Comparison of ENCODE assay signal across 26 cellular contexts in the genomic region with DNA sequence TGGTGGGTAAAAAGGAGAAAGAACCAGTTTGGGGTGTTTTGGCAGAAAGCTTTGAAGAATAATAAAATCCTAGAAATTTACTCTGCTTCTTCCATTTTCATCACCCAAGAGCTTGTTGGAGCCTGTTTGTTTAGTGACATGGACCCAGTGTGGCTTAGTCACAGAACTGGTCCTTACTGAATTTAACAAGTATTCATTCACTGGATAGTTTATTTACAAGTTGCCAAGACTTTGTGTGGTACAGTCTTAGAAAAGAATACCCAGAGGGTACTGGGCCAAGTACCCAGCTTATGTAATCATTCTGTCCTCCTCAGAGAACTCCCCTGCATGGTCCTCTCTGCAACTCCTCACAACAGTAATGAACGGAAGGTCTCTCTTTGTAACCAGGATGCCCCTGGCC. TPM values are rescaled to one million over a fixed set of nuclear protein-coding genes. Genes with fewer than 3 reads are reported as not detected.
DNase-seq lines count a peak whose midpoint lies in the region; ATAC-seq and TF ChIP-seq lines count a peak whose summit lies in the region.
"Had no signal": no experiment of that assay in that cellular context is flagged by ENCODE, and none has a peak within 500 bp of the region (broad histone marks: within the 10 kb centered on the region; RNA-seq: fewer than 3 reads in every experiment).

No MANE protein-coding gene starts in this region.

- H3K4me2 ChIP-seq in smooth muscle cell (no peak overlapping the region), GM23338 (no peak overlapping the region)
- H3K4me2 ChIP-seq: hepatocyte, KMS-11 had no signal

- H3K27ac ChIP-seq in smooth muscle cell (ENCODE audit: low read depth), result peak overlapping the region; percentile 16
- no peak overlapping the region for H3K27ac ChIP-seq in GM23338 (ENCODE audit: low read depth)
- H3K27ac ChIP-seq: hepatocyte, KMS-11, left ventricle myocardium inferior, right lobe of liver, stomach, tibial artery had no signal

- H2AFZ ChIP-seq in smooth muscle cell (ENCODE audit: low read depth) (no peak overlapping the region), GM23338 (no peak overlapping the region)
- H2AFZ ChIP-seq: hepatocyte had no signal

- H3K27me3 Mint-ChIP-seq in central memory CD8-positive, alpha-beta T cell, result no peaks in the 10 kb centered on the region
- peaks cover 0 to 2% (median 0%) of the 10 kb centered on the region in 3 donors for H3K27me3 Mint-ChIP-seq in immature natural killer cell (ENCODE audit: low read depth in 3 of 3)
- H3K27me3 Mint-ChIP-seq in GM23338 (ENCODE audit: insufficient read depth, low read depth, poor library complexity), result no peaks in the 10 kb centered on the region
- H3K27me3 Mint-ChIP-seq: activated T-cell treated with anti-CD3 and anti-CD28 coated beads, Interleukin-2, amount 50 U/mL, for 24 hours; CD4-positive, CD25-positive, alpha-beta regulatory T cell; natural killer cell treated with Interleukin-12 subunit alpha and Interleukin-12 subunit beta and Interleukin-15 and Interleukin-18, amount 100 ng/mL, for 72 hours had no signal

- H3K9ac ChIP-seq in smooth muscle cell (ENCODE audit: low read depth), result no peak overlapping the region
- H3K9ac ChIP-seq: KMS-11 had no signal

- no peaks in the 10 kb centered on the region for H3K9me2 ChIP-seq in GM23338 (ENCODE audit: insufficient read depth)

- H3K79me2 ChIP-seq in smooth muscle cell (ENCODE audit: low read depth), result peaks cover 29% of the 10 kb centered on the region
- peaks cover 57% of the 10 kb centered on the region for H3K79me2 ChIP-seq in GM23338 (replicated peaks; ENCODE audit: insufficient read depth)

- peaks cover 5% of the 10 kb centered on the region for H3K9me3 ChIP-seq in MG63
- no peaks in the 10 kb centered on the region for H3K9me3 ChIP-seq in smooth muscle cell (replicated peaks; ENCODE audit: low read depth)
- H3K9me3 ChIP-seq: left ventricle myocardium inferior, right lobe of liver, stomach, tibial artery had no signal

- no peak for ATAC-seq in central memory CD8-positive, alpha-beta T cell (replicated peaks; ENCODE audit: extremely low read depth, poor library complexity, severe bottlenecking)
- ATAC-seq in GM23338 (no peak), GM18517 (IDR thresholded peaks at IDR 0.05; ENCODE audit: unreplicated experiment) (no peak)
- ATAC-seq: natural killer cell treated with Interleukin-12 subunit alpha and Interleukin-12 subunit beta and Interleukin-15 and Interleukin-18, amount 100 ng/mL, for 72 hours; Panc1; right lobe of liver had no signal

- H3K4me1 ChIP-seq in smooth muscle cell (ENCODE audit: low read depth), result peaks cover 12% of the 10 kb centered on the region
- peaks cover 11% of the 10 kb centered on the region; the same call in 1 of the 2 replicates for H3K4me1 ChIP-seq in GM23338 (ENCODE audit: insufficient read depth)

- peak overlapping the region; percentile 27 for H3K27ac Mint-ChIP-seq in central memory CD8-positive, alpha-beta T cell (ENCODE audit: low read depth)
- peak overlapping the region in 4 of 6 donors; percentile 21 to 51 (median 34) for H3K27ac Mint-ChIP-seq in immature natural killer cell
- no peak overlapping the region for H3K27ac Mint-ChIP-seq in GM23338

- WGBS in smooth muscle cell (ENCODE audit: low lambda C conversion rate), result 92% methylated on average over 1 of the region's 1 CpG

- DNase-seq in MG63 (peak; percentile 32), immature natural killer cell (no peak), smooth muscle cell (lab: John Stamatoyannopoulos, UW; ENCODE audit: unreplicated experiment) (no peak), GM23338 (ENCODE audit: low spot score) (no peak), H4 (ENCODE audit: low spot score) (no peak)
- DNase-seq in central memory CD8-positive, alpha-beta T cell (ENCODE audit: low spot score in 2 of 2), result no peak
- DNase-seq: activated T-cell treated with anti-CD3 and anti-CD28 coated beads, Interleukin-2, amount 50 U/mL, for 24 hours; CD4-positive, CD25-positive, alpha-beta regulatory T cell; EL; foreskin melanocyte; left ventricle myocardium inferior; NCI-H1694; NCI-H2171 treated with DMSO at 0.1 percent for 48 hours; NCI-H524; NK-92 treated with Interleukin-12 subunit alpha and Interleukin-12 subunit beta, amount 100 ng/mL, for 24 hours; right lobe of liver; SIG-M5; stimulated activated CD4-positive, alpha-beta T cell treated with anti-CD3 and anti-CD28 coated beads, Interleukin-15, amount 100 ng/mL, for 24 hours; stomach; SW 1271; tibial artery had no signal

- H3K4me1 Mint-ChIP-seq in central memory CD8-positive, alpha-beta T cell, result peaks cover 42% of the 10 kb centered on the region
- peaks cover 33 to 48% of the 10 kb centered on the region in 2 donors for H3K4me1 Mint-ChIP-seq in immature natural killer cell
- H3K4me1 Mint-ChIP-seq in GM23338, result peaks cover 15% of the 10 kb centered on the region; the same call in 2 of the 3 replicates

- peaks cover 7% of the 10 kb centered on the region for H3K9me3 Mint-ChIP-seq in central memory CD8-positive, alpha-beta T cell
- H3K9me3 Mint-ChIP-seq in immature natural killer cell (no peaks in the 10 kb centered on the region), GM23338 (no peaks in the 10 kb centered on the region)
- H3K9me3 Mint-ChIP-seq: natural killer cell treated with Interleukin-12 subunit alpha and Interleukin-12 subunit beta and Interleukin-15 and Interleukin-18, amount 100 ng/mL, for 72 hours had no signal

- H3F3A ChIP-seq in smooth muscle cell (ENCODE audit: low read depth), result peaks cover 4% of the 10 kb centered on the region
- H3F3A ChIP-seq in GM23338 (replicated peaks; ENCODE audit: low read depth), result no peaks in the 10 kb centered on the region

- H3K36me3 ChIP-seq in MG63, result peaks cover 14% of the 10 kb centered on the region
- no peaks in the 10 kb centered on the region for H3K36me3 ChIP-seq in smooth muscle cell (ENCODE audit: low read depth)
- H3K36me3 ChIP-seq in GM23338 (ENCODE audit: insufficient read depth), result no peaks in the 10 kb centered on the region

- peaks cover 15% of the 10 kb centered on the region for H3K36me3 Mint-ChIP-seq in central memory CD8-positive, alpha-beta T cell (ENCODE audit: insufficient read depth)
- H3K36me3 Mint-ChIP-seq in immature natural killer cell, result peaks cover 17 to 24% (median 17%) of the 10 kb centered on the region in 3 donors
- peaks cover 19% of the 10 kb centered on the region for H3K36me3 Mint-ChIP-seq in GM23338 (ENCODE audit: low read depth)

- H3K27me3 ChIP-seq in MG63, result no peaks in the 10 kb centered on the region
- H3K27me3 ChIP-seq in smooth muscle cell (ENCODE audit: low read depth), result no peaks in the 10 kb centered on the region
- no peaks in the 10 kb centered on the region for H3K27me3 ChIP-seq in GM23338 (ENCODE audit: insufficient read depth)
- H3K27me3 ChIP-seq: hepatocyte, right lobe of liver, stomach, tibial artery had no signal

- TF ChIP-seq CTCF in smooth muscle cell (IDR thresholded peaks at IDR 0.05; ENCODE audit: borderline replicate concordance, insufficient read depth, poor library complexity, severe bottlenecking), result no peak
- no peak for TF ChIP-seq CTCF in GM23338 (conservative IDR thresholded peaks at IDR 0.05; ENCODE audit: low read depth in 2 of 2)

- H3K4me3 Mint-ChIP-seq in central memory CD8-positive, alpha-beta T cell, result no peak overlapping the region
- no peak overlapping the region for H3K4me3 Mint-ChIP-seq in immature natural killer cell
- no peak overlapping the region for H3K4me3 Mint-ChIP-seq in GM23338
- H3K4me3 Mint-ChIP-seq: activated T-cell treated with anti-CD3 and anti-CD28 coated beads, Interleukin-2, amount 50 U/mL, for 24 hours had no signal

- no peak overlapping the region for H3K4me3 ChIP-seq in MG63
- H3K4me3 ChIP-seq in smooth muscle cell, result no peak overlapping the region
- no peak overlapping the region for H3K4me3 ChIP-seq in GM23338
- H3K4me3 ChIP-seq: hepatocyte, left ventricle myocardium inferior, right lobe of liver, stomach, tibial artery had no signal

- H4K20me1 ChIP-seq in smooth muscle cell (ENCODE audit: low read depth) (peaks cover 56% of the 10 kb centered on the region), GM23338 (replicated peaks; ENCODE audit: insufficient read depth) (peaks cover 17% of the 10 kb centered on the region; the same call in 1 of the 2 replicates)

TF ChIP-seq in GM23338, 12 proteins besides CTCF, POLR2A, EP300 and RAD21 (continues in another document):
- TF ChIP-seq, protein P1, sequence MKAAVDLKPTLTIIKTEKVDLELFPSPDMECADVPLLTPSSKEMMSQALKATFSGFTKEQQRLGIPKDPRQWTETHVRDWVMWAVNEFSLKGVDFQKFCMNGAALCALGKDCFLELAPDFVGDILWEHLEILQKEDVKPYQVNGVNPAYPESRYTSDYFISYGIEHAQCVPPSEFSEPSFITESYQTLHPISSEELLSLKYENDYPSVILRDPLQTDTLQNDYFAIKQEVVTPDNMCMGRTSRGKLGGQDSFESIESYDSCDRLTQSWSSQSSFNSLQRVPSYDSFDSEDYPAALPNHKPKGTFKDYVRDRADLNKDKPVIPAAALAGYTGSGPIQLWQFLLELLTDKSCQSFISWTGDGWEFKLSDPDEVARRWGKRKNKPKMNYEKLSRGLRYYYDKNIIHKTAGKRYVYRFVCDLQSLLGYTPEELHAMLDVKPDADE (IDR thresholded peaks at IDR 0.05), result no peak

RNA-seq across cellular contexts. Expression of a gene that starts 16.3 kb away (rescaled TPM):
- 62.7 and 73.9 TPM in 2 replicates for total RNA-seq in MG63 (2014; rRNA removed; shearing (Covaris generic); ENCODE audit: low replicate concordance)
- polyA plus RNA-seq in immature natural killer cell (10 to 100 TPM; 21.7 to 30.1 (median 22.3) TPM), smooth muscle cell (46.6 and 52.7 TPM in 2 replicates), GM23338 (2016; fragmentation: Nextera tagmentation; extraction: Ambion mirVana) (49.4 and 50.8 TPM in 2 replicates)
- total RNA-seq in smooth muscle cell, result 25.1 and 43.9 TPM in 2 replicates
- total RNA-seq in GM23338 (2014; rRNA removed; shearing (Covaris generic)), result 25.9 and 37.5 TPM in 2 replicates
- 11.1 and 14.0 TPM in 2 replicates for total RNA-seq in H4 (2014; rRNA removed; shearing (Covaris generic))

RNA-seq across cellular contexts. Expression of a gene that starts 55.6 kb away (rescaled TPM):
- 6.1 and 10.3 TPM in 2 replicates for total RNA-seq in MG63 (2014; rRNA removed; shearing (Covaris generic); ENCODE audit: low replicate concordance)
- polyA plus RNA-seq in immature natural killer cell (1 to 10 TPM; 1.6 to 2.7 (median 1.8) TPM), smooth muscle cell (2.5 and 5.2 TPM in 2 replicates), GM23338 (2016; fragmentation: Nextera tagmentation; extraction: Ambion mirVana) (3.9 and 4.2 TPM in 2 replicates)
- total RNA-seq in smooth muscle cell, result 12.0 and 13.3 TPM in 2 replicates
- total RNA-seq in GM23338 (2014; rRNA removed; shearing (Covaris generic)), result 13.3 and 13.4 TPM in 2 replicates
- 9.4 and 10.3 TPM in 2 replicates for total RNA-seq in H4 (2014; rRNA removed; shearing (Covaris generic))
